Comparison of ENCODE assay signal across 8 cellular contexts in genomic region chr7:2314209-2314955, GRCh38. TPM values are rescaled to one million over a fixed set of nuclear protein-coding genes. Genes with fewer than 3 reads are reported as not detected.
DNase-seq lines count a peak whose midpoint lies in the region; ATAC-seq and TF ChIP-seq lines count a peak whose summit lies in the region.

Gene SNX8 (minus strand): TSS chr7:2314441. CDS start chr7:2314421, 20 bp downstream.

- no peak within 1 kb of the TSS for H3K9ac ChIP-seq in parathyroid adenoma

- ATAC-seq in HG02642 (IDR thresholded peaks at IDR 0.05; ENCODE audit: poor library complexity, unreplicated experiment) (peak; percentile 80), Right ventricle myocardium superior (ENCODE audit: poor library complexity) (peak; percentile 99)
- peak; percentile 86 for ATAC-seq in activated naive CD8-positive, alpha-beta T cell treated with anti-CD3 and anti-CD28 coated beads, Interleukin-2, amount 10 ng/mL, durations not matched to agents 7 days and 5 days (ENCODE audit: low read depth)

- H3K9me3 ChIP-seq in parathyroid adenoma (ENCODE audit: control insufficient read depth, low read length) (no peaks in the 10 kb centered on the region), tibial artery (no peaks in the 10 kb centered on the region)

- no peaks in the 10 kb centered on the region for H3K27me3 Mint-ChIP-seq in activated naive CD8-positive, alpha-beta T cell treated with anti-CD3 and anti-CD28 coated beads, Interleukin-2, amount 10 ng/mL, durations not matched to agents 7 days and 5 days

- H3K27me3 ChIP-seq in parathyroid adenoma (ENCODE audit: control insufficient read depth, insufficient read depth, low read length) (no peaks in the 10 kb centered on the region), tibial artery (no peaks in the 10 kb centered on the region)

- H3K36me3 Mint-ChIP-seq in activated naive CD8-positive, alpha-beta T cell treated with anti-CD3 and anti-CD28 coated beads, Interleukin-2, amount 10 ng/mL, durations not matched to agents 7 days and 5 days: peaks cover 1% of the 10 kb centered on the region

- no peaks in the 10 kb centered on the region for H3K36me3 ChIP-seq in parathyroid adenoma (ENCODE audit: control insufficient read depth, insufficient read depth, low read length)
- no peaks in the 10 kb centered on the region for H3K36me3 ChIP-seq in tibial artery

- H3K79me2 ChIP-seq in parathyroid adenoma: no peaks in the 10 kb centered on the region

- peak within 1 kb of the TSS; percentile 77 for H3K4me3 ChIP-seq in GM12865 (ENCODE audit: low read depth, low read length)
- peak within 1 kb of the TSS; percentile 69 for H3K4me3 ChIP-seq in parathyroid adenoma (ENCODE audit: low read depth, low read length)
- peak within 1 kb of the TSS; percentile 95 for H3K4me3 ChIP-seq in tibial artery

- H3K27ac ChIP-seq in parathyroid adenoma (no peak within 1 kb of the TSS), tibial artery (peak within 1 kb of the TSS; percentile 76 to 77)

- DNase-seq in GM12865 (ENCODE audit: low read depth): peak; percentile 95
- peak; percentile 96 for DNase-seq in NCI-H1105 (lab: John Stamatoyannopoulos, UW)
- peak; percentile 54 to 94 for DNase-seq in SW 1271 (lab: John Stamatoyannopoulos, UW)
- DNase-seq in activated naive CD8-positive, alpha-beta T cell treated with anti-CD3 and anti-CD28 coated beads, Interleukin-2, amount 10 ng/mL, durations not matched to agents 7 days and 5 days: peak; percentile 99
- DNase-seq in Right ventricle myocardium superior: peak; percentile 93
- peak; percentile 77 to 90 for DNase-seq in tibial artery

- TF ChIP-seq CTCF in GM12865 (IDR thresholded peaks at IDR 0.05; ENCODE audit: insufficient read depth, low read depth, low read length, missing control alignments) (no peak), parathyroid adenoma (IDR thresholded peaks at IDR 0.05) (no peak), tibial artery (IDR thresholded peaks at IDR 0.05) (no peak)

- peak within 1 kb of the TSS; percentile 99 for H2AFZ ChIP-seq in parathyroid adenoma

- H3K9me3 Mint-ChIP-seq in activated naive CD8-positive, alpha-beta T cell treated with anti-CD3 and anti-CD28 coated beads, Interleukin-2, amount 10 ng/mL, durations not matched to agents 7 days and 5 days: no peaks in the 10 kb centered on the region

- H3K4me2 ChIP-seq in parathyroid adenoma (ENCODE audit: low read length): peak within 1 kb of the TSS; percentile 54

- intact Hi-C loops in Right ventricle myocardium superior (cut with DNase I): loop anchor here (5.0 kb wide), 1 partner anchor 82 kb away; the partner anchor contains the start of gene MAD1L1
- intact Hi-C loops in tibial artery (cut with DNase I; ENCODE audit: low total_unique reads): loop anchor here (5.0 to 10.0 kb wide), 3 partner anchors 38 to 812 kb away; partner anchors contain the start of genes EIF3B, INTS1 and MAD1L1

- peak within 1 kb of the TSS; percentile 91 for H3K27ac Mint-ChIP-seq in activated naive CD8-positive, alpha-beta T cell treated with anti-CD3 and anti-CD28 coated beads, Interleukin-2, amount 10 ng/mL, durations not matched to agents 7 days and 5 days

- POLR2A ChIA-PET in activated naive CD8-positive, alpha-beta T cell treated with anti-CD3 and anti-CD28 coated beads, Interleukin-2, amount 10 ng/mL, durations not matched to agents 7 days and 5 days (lab: Charles Lee): interaction anchor here (1.5 to 2.5 kb wide), 3 partner anchors 16 to 92 kb away, joined by 3 to 6 read pairs (median 5); partner anchors contain the start of genes MRM2 and NUDT1

- H3K4me1 ChIP-seq in parathyroid adenoma: no peaks in the 10 kb centered on the region
- peaks cover 0 to 10% (median 6%) of the 10 kb centered on the region in 4 donors for H3K4me1 ChIP-seq in tibial artery

- H3K4me3 Mint-ChIP-seq in activated naive CD8-positive, alpha-beta T cell treated with anti-CD3 and anti-CD28 coated beads, Interleukin-2, amount 10 ng/mL, durations not matched to agents 7 days and 5 days: peak within 1 kb of the TSS; percentile 88

- peaks cover 14% of the 10 kb centered on the region for H3K4me1 Mint-ChIP-seq in activated naive CD8-positive, alpha-beta T cell treated with anti-CD3 and anti-CD28 coated beads, Interleukin-2, amount 10 ng/mL, durations not matched to agents 7 days and 5 days

RNA-seq across cellular contexts. Expression of gene SNX8, which starts in this region (rescaled TPM):
- 10 to 100 TPM; 18.6 to 22.1 TPM for total RNA-seq in activated naive CD8-positive, alpha-beta T cell treated with anti-CD3 and anti-CD28 coated beads, Interleukin-2, amount 10 ng/mL, durations not matched to agents 7 days and 5 days
- total RNA-seq in Right ventricle myocardium superior: 19.1 TPM
